2 cellular contexts compared by ENCODE assay signal in the genomic region with DNA sequence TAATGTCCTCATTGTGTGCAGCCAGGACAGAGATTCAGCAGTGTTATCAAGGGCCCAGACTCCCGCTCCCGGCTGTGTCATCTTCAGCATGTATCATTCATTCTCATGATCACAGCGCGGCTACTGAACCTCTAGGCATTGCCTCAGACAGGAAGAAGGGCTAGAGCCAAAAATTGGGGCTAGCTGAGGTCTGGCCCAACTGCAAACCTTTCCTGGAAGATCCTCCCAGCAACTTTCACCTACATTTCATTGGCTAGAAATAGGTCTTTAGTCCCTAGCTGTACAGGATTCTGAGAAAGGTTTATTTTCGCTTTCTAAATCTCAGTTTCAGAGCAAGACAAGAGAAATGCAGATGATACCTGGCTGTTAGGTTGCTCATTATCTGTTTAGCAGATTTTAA.
TF ChIP-seq lines count a peak whose summit lies in the region.

No MANE protein-coding gene starts in this region.

TF ChIP-seq in liver, 16 proteins besides CTCF, POLR2A, EP300 and RAD21 (continued from another document):
- TF ChIP-seq, protein P1, sequence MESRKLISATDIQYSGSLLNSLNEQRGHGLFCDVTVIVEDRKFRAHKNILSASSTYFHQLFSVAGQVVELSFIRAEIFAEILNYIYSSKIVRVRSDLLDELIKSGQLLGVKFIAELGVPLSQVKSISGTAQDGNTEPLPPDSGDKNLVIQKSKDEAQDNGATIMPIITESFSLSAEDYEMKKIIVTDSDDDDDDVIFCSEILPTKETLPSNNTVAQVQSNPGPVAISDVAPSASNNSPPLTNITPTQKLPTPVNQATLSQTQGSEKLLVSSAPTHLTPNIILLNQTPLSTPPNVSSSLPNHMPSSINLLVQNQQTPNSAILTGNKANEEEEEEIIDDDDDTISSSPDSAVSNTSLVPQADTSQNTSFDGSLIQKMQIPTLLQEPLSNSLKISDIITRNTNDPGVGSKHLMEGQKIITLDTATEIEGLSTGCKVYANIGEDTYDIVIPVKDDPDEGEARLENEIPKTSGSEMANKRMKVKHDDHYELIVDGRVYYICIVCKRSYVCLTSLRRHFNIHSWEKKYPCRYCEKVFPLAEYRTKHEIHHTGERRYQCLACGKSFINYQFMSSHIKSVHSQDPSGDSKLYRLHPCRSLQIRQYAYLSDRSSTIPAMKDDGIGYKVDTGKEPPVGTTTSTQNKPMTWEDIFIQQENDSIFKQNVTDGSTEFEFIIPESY (IDR thresholded peaks at IDR 0.05), result no peak
- TF ChIP-seq, protein P2, sequence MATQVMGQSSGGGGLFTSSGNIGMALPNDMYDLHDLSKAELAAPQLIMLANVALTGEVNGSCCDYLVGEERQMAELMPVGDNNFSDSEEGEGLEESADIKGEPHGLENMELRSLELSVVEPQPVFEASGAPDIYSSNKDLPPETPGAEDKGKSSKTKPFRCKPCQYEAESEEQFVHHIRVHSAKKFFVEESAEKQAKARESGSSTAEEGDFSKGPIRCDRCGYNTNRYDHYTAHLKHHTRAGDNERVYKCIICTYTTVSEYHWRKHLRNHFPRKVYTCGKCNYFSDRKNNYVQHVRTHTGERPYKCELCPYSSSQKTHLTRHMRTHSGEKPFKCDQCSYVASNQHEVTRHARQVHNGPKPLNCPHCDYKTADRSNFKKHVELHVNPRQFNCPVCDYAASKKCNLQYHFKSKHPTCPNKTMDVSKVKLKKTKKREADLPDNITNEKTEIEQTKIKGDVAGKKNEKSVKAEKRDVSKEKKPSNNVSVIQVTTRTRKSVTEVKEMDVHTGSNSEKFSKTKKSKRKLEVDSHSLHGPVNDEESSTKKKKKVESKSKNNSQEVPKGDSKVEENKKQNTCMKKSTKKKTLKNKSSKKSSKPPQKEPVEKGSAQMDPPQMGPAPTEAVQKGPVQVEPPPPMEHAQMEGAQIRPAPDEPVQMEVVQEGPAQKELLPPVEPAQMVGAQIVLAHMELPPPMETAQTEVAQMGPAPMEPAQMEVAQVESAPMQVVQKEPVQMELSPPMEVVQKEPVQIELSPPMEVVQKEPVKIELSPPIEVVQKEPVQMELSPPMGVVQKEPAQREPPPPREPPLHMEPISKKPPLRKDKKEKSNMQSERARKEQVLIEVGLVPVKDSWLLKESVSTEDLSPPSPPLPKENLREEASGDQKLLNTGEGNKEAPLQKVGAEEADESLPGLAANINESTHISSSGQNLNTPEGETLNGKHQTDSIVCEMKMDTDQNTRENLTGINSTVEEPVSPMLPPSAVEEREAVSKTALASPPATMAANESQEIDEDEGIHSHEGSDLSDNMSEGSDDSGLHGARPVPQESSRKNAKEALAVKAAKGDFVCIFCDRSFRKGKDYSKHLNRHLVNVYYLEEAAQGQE (IDR thresholded peaks at IDR 0.05), result peak; percentile 21
- TF ChIP-seq TAF1 (conservative IDR thresholded peaks at IDR 0.05) (no peak), JUND (IDR thresholded peaks at IDR 0.05) (peak; percentile 55 to 75), FOXA2 (IDR thresholded peaks at IDR 0.05) (peak; percentile 5), GABPA (IDR thresholded peaks at IDR 0.05 in 1 of 2, conservative IDR thresholded peaks at IDR 0.05 in 1 of 2) (peak; percentile 8 to 62), HNF4G (IDR thresholded peaks at IDR 0.05) (peak; percentile 66), SP1 (IDR thresholded peaks at IDR 0.05) (peak; percentile 95)

TF ChIP-seq in HepG2, 621 proteins besides CTCF, POLR2A, EP300 and RAD21 (continued from another document):
- TF ChIP-seq, protein P3, sequence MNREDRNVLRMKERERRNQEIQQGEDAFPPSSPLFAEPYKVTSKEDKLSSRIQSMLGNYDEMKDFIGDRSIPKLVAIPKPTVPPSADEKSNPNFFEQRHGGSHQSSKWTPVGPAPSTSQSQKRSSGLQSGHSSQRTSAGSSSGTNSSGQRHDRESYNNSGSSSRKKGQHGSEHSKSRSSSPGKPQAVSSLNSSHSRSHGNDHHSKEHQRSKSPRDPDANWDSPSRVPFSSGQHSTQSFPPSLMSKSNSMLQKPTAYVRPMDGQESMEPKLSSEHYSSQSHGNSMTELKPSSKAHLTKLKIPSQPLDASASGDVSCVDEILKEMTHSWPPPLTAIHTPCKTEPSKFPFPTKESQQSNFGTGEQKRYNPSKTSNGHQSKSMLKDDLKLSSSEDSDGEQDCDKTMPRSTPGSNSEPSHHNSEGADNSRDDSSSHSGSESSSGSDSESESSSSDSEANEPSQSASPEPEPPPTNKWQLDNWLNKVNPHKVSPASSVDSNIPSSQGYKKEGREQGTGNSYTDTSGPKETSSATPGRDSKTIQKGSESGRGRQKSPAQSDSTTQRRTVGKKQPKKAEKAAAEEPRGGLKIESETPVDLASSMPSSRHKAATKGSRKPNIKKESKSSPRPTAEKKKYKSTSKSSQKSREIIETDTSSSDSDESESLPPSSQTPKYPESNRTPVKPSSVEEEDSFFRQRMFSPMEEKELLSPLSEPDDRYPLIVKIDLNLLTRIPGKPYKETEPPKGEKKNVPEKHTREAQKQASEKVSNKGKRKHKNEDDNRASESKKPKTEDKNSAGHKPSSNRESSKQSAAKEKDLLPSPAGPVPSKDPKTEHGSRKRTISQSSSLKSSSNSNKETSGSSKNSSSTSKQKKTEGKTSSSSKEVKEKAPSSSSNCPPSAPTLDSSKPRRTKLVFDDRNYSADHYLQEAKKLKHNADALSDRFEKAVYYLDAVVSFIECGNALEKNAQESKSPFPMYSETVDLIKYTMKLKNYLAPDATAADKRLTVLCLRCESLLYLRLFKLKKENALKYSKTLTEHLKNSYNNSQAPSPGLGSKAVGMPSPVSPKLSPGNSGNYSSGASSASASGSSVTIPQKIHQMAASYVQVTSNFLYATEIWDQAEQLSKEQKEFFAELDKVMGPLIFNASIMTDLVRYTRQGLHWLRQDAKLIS (CRISPR knock-in tag; IDR thresholded peaks at IDR 0.05), result no peak
- no peak for TF ChIP-seq ZNF780A (CRISPR knock-in tag; IDR thresholded peaks at IDR 0.05)
- TF ChIP-seq HNF4G (IDR thresholded peaks at IDR 0.05; ENCODE audit: borderline replicate concordance, low read depth, low read length), result no peak
- no peak for TF ChIP-seq HNF4G (CRISPR knock-in tag; IDR thresholded peaks at IDR 0.05; ENCODE audit: borderline replicate concordance, low read depth)
- TF ChIP-seq, protein P4, sequence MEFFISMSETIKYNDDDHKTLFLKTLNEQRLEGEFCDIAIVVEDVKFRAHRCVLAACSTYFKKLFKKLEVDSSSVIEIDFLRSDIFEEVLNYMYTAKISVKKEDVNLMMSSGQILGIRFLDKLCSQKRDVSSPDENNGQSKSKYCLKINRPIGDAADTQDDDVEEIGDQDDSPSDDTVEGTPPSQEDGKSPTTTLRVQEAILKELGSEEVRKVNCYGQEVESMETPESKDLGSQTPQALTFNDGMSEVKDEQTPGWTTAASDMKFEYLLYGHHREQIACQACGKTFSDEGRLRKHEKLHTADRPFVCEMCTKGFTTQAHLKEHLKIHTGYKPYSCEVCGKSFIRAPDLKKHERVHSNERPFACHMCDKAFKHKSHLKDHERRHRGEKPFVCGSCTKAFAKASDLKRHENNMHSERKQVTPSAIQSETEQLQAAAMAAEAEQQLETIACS (CRISPR knock-in tag; IDR thresholded peaks at IDR 0.05), result no peak
- TF ChIP-seq AGO1 (IDR thresholded peaks at IDR 0.05; ENCODE audit: low read depth, low read length, poor library complexity, severe bottlenecking), result no peak
- TF ChIP-seq, protein P5, sequence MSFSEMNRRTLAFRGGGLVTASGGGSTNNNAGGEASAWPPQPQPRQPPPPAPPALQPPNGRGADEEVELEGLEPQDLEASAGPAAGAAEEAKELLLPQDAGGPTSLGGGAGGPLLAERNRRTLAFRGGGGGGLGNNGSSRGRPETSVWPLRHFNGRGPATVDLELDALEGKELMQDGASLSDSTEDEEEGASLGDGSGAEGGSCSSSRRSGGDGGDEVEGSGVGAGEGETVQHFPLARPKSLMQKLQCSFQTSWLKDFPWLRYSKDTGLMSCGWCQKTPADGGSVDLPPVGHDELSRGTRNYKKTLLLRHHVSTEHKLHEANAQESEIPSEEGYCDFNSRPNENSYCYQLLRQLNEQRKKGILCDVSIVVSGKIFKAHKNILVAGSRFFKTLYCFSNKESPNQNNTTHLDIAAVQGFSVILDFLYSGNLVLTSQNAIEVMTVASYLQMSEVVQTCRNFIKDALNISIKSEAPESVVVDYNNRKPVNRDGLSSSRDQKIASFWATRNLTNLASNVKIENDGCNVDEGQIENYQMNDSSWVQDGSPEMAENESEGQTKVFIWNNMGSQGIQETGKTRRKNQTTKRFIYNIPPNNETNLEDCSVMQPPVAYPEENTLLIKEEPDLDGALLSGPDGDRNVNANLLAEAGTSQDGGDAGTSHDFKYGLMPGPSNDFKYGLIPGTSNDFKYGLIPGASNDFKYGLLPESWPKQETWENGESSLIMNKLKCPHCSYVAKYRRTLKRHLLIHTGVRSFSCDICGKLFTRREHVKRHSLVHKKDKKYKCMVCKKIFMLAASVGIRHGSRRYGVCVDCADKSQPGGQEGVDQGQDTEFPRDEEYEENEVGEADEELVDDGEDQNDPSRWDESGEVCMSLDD (CRISPR knock-in tag; IDR thresholded peaks at IDR 0.05; ENCODE audit: borderline replicate concordance), result no peak
- TF ChIP-seq CEBPG (CRISPR knock-in tag; IDR thresholded peaks at IDR 0.05), result no peak
- TF ChIP-seq ZBTB8A (CRISPR knock-in tag; IDR thresholded peaks at IDR 0.05; ENCODE audit: borderline replicate concordance, low read depth), result no peak
- TF ChIP-seq ZNF768 (CRISPR knock-in tag; IDR thresholded peaks at IDR 0.05), result no peak
- TF ChIP-seq ZNF432 (CRISPR knock-in tag; IDR thresholded peaks at IDR 0.05; ENCODE audit: borderline replicate concordance), result no peak
- TF ChIP-seq, protein P2 (IDR thresholded peaks at IDR 0.05; ENCODE audit: borderline replicate concordance in 1 of 2, low read depth in 1 of 2, low read length in 2 of 2), result no peak
- no peak for TF ChIP-seq ZEB1 (IDR thresholded peaks at IDR 0.05; ENCODE audit: insufficient replicate concordance, low read depth)
- TF ChIP-seq NPAS2 (CRISPR knock-in tag; IDR thresholded peaks at IDR 0.05; ENCODE audit: borderline replicate concordance), result no peak
- no peak for TF ChIP-seq ZNF225 (CRISPR knock-in tag; IDR thresholded peaks at IDR 0.05)
- TF ChIP-seq, protein P6, sequence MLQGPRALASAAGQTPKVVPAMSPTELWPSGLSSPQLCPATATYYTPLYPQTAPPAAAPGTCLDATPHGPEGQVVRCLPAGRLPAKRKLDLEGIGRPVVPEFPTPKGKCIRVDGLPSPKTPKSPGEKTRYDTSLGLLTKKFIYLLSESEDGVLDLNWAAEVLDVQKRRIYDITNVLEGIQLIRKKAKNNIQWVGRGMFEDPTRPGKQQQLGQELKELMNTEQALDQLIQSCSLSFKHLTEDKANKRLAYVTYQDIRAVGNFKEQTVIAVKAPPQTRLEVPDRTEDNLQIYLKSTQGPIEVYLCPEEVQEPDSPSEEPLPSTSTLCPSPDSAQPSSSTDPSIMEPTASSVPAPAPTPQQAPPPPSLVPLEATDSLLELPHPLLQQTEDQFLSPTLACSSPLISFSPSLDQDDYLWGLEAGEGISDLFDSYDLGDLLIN (CRISPR knock-in tag; IDR thresholded peaks at IDR 0.05; ENCODE audit: borderline replicate concordance), result no peak
- TF ChIP-seq FIP1L1 (IDR thresholded peaks at IDR 0.05; ENCODE audit: borderline replicate concordance, insufficient read depth, low read depth, low read length), result no peak
- no peak for TF ChIP-seq JUNB (CRISPR knock-in tag; IDR thresholded peaks at IDR 0.05; ENCODE audit: borderline replicate concordance)
